8 cellular contexts compared by ENCODE assay signal in the genomic region with DNA sequence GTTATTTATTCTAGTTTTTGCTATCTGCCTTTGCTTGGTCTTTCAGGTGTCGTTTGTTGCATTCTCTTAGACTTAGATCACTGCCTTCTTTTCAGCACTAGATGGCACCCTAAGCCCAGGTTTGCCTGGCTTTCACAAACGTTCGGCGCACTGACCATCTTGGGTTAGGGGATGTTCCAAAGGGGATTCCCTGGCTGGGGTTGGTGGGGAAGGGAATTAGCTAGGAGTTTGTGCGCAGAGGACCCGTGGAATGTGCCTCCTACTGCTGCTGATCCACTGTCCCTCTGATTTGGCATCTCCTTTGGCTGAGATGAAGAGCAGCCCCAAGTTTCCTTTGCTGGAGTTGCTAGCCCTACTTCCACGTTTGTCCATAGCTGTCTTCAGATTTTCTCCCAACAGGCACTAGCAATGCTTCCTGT. TPM values are rescaled to one million over a fixed set of nuclear protein-coding genes. Genes with fewer than 3 reads are reported as not detected.
A peak's percentile ranks its signal among the peaks of the same experiment; 100 is the strongest.
DNase-seq lines count a peak whose midpoint lies in the region; ATAC-seq and TF ChIP-seq lines count a peak whose summit lies in the region.

No MANE protein-coding gene starts in this region.

- in situ Hi-C loops in astrocyte of the spinal cord (cut with HindIII; ENCODE audit: low sequenced_read_pairs) = no loop called here

- TF ChIP-seq CTCF in LNCaP clone FGC (IDR thresholded peaks at IDR 0.05; ENCODE audit: control insufficient read depth, extremely low read depth, insufficient read depth) = peak; percentile 88
- TF ChIP-seq CTCF in astrocyte of the spinal cord (IDR thresholded peaks at IDR 0.05; ENCODE audit: low read depth, low read length) = peak; percentile 83

- DNase-seq in COLO829 (ENCODE audit: low spot score) (peak; percentile 68), LNCaP clone FGC (ENCODE audit: low read depth) (peak; percentile 23), SK-N-DZ (ENCODE audit: low spot score) (peak; percentile 72), astrocyte of the spinal cord (ENCODE audit: low read depth, low spot score) (peak; percentile 66), iPS-NIHi11 (ENCODE audit: low spot score) (peak; percentile 76)
- peak; percentile 24 for DNase-seq in stimulated activated CD4-positive, alpha-beta T cell treated with anti-CD3 and anti-CD28 coated beads, Interleukin-2, amount 100 ng/mL, for 4 hours (ENCODE audit: low read depth)

- ATAC-seq in GM19467 (IDR thresholded peaks at IDR 0.05; ENCODE audit: unreplicated experiment) = peak; percentile 66
- ATAC-seq in GM21390 (IDR thresholded peaks at IDR 0.05; ENCODE audit: unreplicated experiment) = no peak

- H3K4me3 ChIP-seq in LNCaP clone FGC (ENCODE audit: low read depth, low read length) (no peak overlapping the region), astrocyte of the spinal cord (ENCODE audit: low read depth, low read length) (no peak overlapping the region)

RNA-seq across cellular contexts. Expression of gene PFN2, which starts 33.9 kb away (rescaled TPM):
- 312 and 314 TPM in 2 replicates for polyA plus RNA-seq in SK-N-DZ (2014; cell fraction: cytosol; rRNA removed)
- polyA plus RNA-seq in SK-N-DZ (2014; cell fraction: nucleus; rRNA removed) = 282 and 316 TPM in 2 replicates

Comparison
In these comparisons a context has a peak if more than half of its experiments do, and no peak if none do; other contexts are left out.
1. DNase-seq: peak in every context shown above with its lines; median percentile 76 in iPS-NIHi11; 72 in SK-N-DZ; 68 in COLO829; 66 in astrocyte of the spinal cord; 24 in stimulated activated CD4-positive, alpha-beta T cell treated with anti-CD3 and anti-CD28 coated beads, Interleukin-2, amount 100 ng/mL, for 4 hours; 23 in LNCaP clone FGC.